8 cellular contexts compared by ENCODE assay signal in the genomic region with DNA sequence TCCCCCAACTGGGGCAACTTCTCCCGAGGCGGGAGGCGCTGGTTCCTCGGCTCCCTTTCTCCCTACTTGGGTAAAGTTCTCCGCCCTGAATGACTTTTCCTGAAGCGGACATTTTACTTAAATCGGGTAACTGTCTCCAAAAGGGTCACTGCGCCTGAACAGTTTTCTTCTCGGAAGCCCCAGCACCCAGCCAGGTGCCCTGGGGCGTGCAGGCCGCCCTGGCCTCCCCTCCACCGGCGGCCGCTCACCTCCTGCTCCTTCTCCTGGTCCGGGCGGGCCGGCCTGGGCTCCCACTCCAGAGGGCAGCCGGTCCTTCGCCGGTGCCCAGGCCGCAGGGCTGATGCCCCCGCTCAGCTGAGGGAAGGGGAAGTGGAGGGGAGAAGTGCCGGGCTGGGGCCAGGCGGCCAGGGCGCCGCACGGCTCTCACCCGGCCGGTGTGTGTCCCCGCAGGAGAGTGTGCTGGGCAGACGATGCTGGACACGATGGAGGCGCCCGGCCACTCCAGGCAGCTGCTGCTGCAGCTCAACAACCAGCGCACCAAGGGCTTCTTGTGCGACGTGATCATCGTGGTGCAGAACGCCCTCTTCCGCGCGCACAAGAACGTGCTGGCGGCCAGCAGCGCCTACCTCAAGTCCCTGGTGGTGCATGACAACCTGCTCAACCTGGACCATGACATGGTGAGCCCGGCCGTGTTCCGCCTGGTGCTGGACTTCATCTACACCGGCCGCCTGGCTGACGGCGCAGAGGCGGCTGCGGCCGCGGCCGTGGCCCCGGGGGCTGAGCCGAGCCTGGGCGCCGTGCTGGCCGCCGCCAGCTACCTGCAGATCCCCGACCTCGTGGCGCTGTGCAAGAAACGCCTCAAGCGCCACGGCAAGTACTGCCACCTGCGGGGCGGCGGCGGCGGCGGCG. TPM values are rescaled to one million over a fixed set of nuclear protein-coding genes. Genes with fewer than 3 reads are reported as not detected.
DNase-seq lines count a peak whose midpoint lies in the region; ATAC-seq lines count a peak whose summit lies in the region.

No MANE protein-coding gene starts in this region.

- H3K4me1 Mint-ChIP-seq in activated naive CD8-positive, alpha-beta T cell treated with anti-CD3 and anti-CD28 coated beads for 36 hours = peaks cover 28% of the 10 kb centered on the region
- peaks cover 44% of the 10 kb centered on the region for H3K4me1 Mint-ChIP-seq in stimulated activated naive CD8-positive, alpha-beta T cell treated with anti-CD3 and anti-CD28 coated beads, Interleukin-15, Interleukin-2, amounts not matched to agents 100 ng/mL and 50 ng/mL, for 24 hours (ENCODE audit: low read depth)

- H3K4me1 ChIP-seq in SJCRH30 = no peaks in the 10 kb centered on the region

- H3K36me3 Mint-ChIP-seq in activated naive CD8-positive, alpha-beta T cell treated with anti-CD3 and anti-CD28 coated beads for 36 hours = peaks cover 22% of the 10 kb centered on the region
- H3K36me3 Mint-ChIP-seq in stimulated activated naive CD8-positive, alpha-beta T cell treated with anti-CD3 and anti-CD28 coated beads, Interleukin-15, Interleukin-2, amounts not matched to agents 100 ng/mL and 50 ng/mL, for 24 hours (ENCODE audit: low read depth) = peaks cover 17% of the 10 kb centered on the region

- peaks cover 16% of the 10 kb centered on the region for H3K27me3 Mint-ChIP-seq in activated naive CD8-positive, alpha-beta T cell treated with anti-CD3 and anti-CD28 coated beads for 36 hours
- peaks cover 12% of the 10 kb centered on the region for H3K27me3 Mint-ChIP-seq in stimulated activated naive CD8-positive, alpha-beta T cell treated with anti-CD3 and anti-CD28 coated beads, Interleukin-15, Interleukin-2, amounts not matched to agents 100 ng/mL and 50 ng/mL, for 24 hours

- no peaks in the 10 kb centered on the region for H3K9me3 Mint-ChIP-seq in activated naive CD8-positive, alpha-beta T cell treated with anti-CD3 and anti-CD28 coated beads for 36 hours
- no peaks in the 10 kb centered on the region for H3K9me3 Mint-ChIP-seq in stimulated activated naive CD8-positive, alpha-beta T cell treated with anti-CD3 and anti-CD28 coated beads, Interleukin-15, Interleukin-2, amounts not matched to agents 100 ng/mL and 50 ng/mL, for 24 hours

- DNase-seq in activated CD4-positive, CD25-positive, alpha-beta regulatory T cell treated with anti-CD3 and anti-CD28 coated beads, Interleukin-2, amount 50 U/mL, for 72 hours = peak; percentile 53
- peak; percentile 62 for DNase-seq in activated naive CD8-positive, alpha-beta T cell treated with anti-CD3 and anti-CD28 coated beads for 36 hours
- DNase-seq in left kidney (ENCODE audit: low read depth, low spot score) (peak; percentile 68), NCI-H1436 (lab: John Stamatoyannopoulos, UW) (no peak), NCI-H2171 (lab: John Stamatoyannopoulos, UW) (no peak), SJCRH30 (no peak)

- H3K4me3 ChIP-seq in SJCRH30 = no peak overlapping the region

- no peaks in the 10 kb centered on the region for H3K36me3 ChIP-seq in SJCRH30

- H3K27ac Mint-ChIP-seq in activated naive CD8-positive, alpha-beta T cell treated with anti-CD3 and anti-CD28 coated beads for 36 hours = peak overlapping the region; percentile 82
- H3K27ac Mint-ChIP-seq in stimulated activated naive CD8-positive, alpha-beta T cell treated with anti-CD3 and anti-CD28 coated beads, Interleukin-15, Interleukin-2, amounts not matched to agents 100 ng/mL and 50 ng/mL, for 24 hours = peak overlapping the region; percentile 49

- no peaks in the 10 kb centered on the region for H3K27me3 ChIP-seq in SJCRH30

- no peak overlapping the region for H3K27ac ChIP-seq in SJCRH30

- peak overlapping the region; percentile 84 for H3K4me3 Mint-ChIP-seq in activated naive CD8-positive, alpha-beta T cell treated with anti-CD3 and anti-CD28 coated beads for 36 hours
- H3K4me3 Mint-ChIP-seq in stimulated activated naive CD8-positive, alpha-beta T cell treated with anti-CD3 and anti-CD28 coated beads, Interleukin-15, Interleukin-2, amounts not matched to agents 100 ng/mL and 50 ng/mL, for 24 hours = peak overlapping the region; percentile 72

- no peaks in the 10 kb centered on the region for H3K9me3 ChIP-seq in SJCRH30 (replicated peaks)

- no peak for ATAC-seq in activated CD4-positive, CD25-positive, alpha-beta regulatory T cell treated with anti-CD3 and anti-CD28 coated beads, Interleukin-2, amount 50 U/mL, for 24 hours

RNA-seq across cellular contexts. Expression of a gene that starts 1.6 kb away (rescaled TPM):
- total RNA-seq in activated naive CD8-positive, alpha-beta T cell treated with anti-CD3 and anti-CD28 coated beads for 36 hours = 10 to 100 TPM; 36.7 to 37.8 TPM
- 0.13 and 0.18 TPM in 2 replicates for total RNA-seq in SJCRH30 (2014; rRNA removed; shearing (Covaris generic))

RNA-seq across cellular contexts. Expression of a gene that starts 14.7 kb away (rescaled TPM):
- 10 to 100 TPM; 38.4 to 39.0 TPM for total RNA-seq in activated naive CD8-positive, alpha-beta T cell treated with anti-CD3 and anti-CD28 coated beads for 36 hours
- total RNA-seq in SJCRH30 (2014; rRNA removed; shearing (Covaris generic)) = 14.1 and 17.2 TPM in 2 replicates

RNA-seq across cellular contexts. Expression of a gene that starts 26.5 kb away (rescaled TPM):
- total RNA-seq in activated naive CD8-positive, alpha-beta T cell treated with anti-CD3 and anti-CD28 coated beads for 36 hours = 10 to 100 TPM; 34.7 to 35.3 TPM
- total RNA-seq in SJCRH30 (2014; rRNA removed; shearing (Covaris generic)) = 14.4 and 14.6 TPM in 2 replicates

RNA-seq across cellular contexts. Expression of a gene that starts 31.3 kb away (rescaled TPM):
- under 1 TPM; 0.64 to 0.80 TPM for total RNA-seq in activated naive CD8-positive, alpha-beta T cell treated with anti-CD3 and anti-CD28 coated beads for 36 hours
- 0.61 and 0.83 TPM in 2 replicates for total RNA-seq in SJCRH30 (2014; rRNA removed; shearing (Covaris generic))

Comparison
In these comparisons a context has a peak if more than half of its experiments do, and no peak if none do; other contexts are left out.
1. DNase-seq: peak in activated CD4-positive, CD25-positive, alpha-beta regulatory T cell treated with anti-CD3 and anti-CD28 coated beads, Interleukin-2, amount 50 U/mL, for 72 hours (single experiment), activated naive CD8-positive, alpha-beta T cell treated with anti-CD3 and anti-CD28 coated beads for 36 hours (single experiment) and left kidney (single experiment); none in NCI-H1436 (single experiment), NCI-H2171 (single experiment) and SJCRH30 (0 of 2).
2. RNA of a gene that starts 1.6 kb away (total RNA-seq): 36.7 to 37.8 TPM in activated naive CD8-positive, alpha-beta T cell treated with anti-CD3 and anti-CD28 coated beads for 36 hours; 0.13 to 0.18 TPM in SJCRH30; every median in the first group is over 10 times any median in the second.